ENCODE assay signal across 1 cellular context in genomic region chr3:179404307-179404706, GRCh38.
TF ChIP-seq lines count a peak whose summit lies in the region.

No MANE protein-coding gene starts in this region.

TF ChIP-seq in GM23338, 12 proteins besides CTCF, POLR2A, EP300 and RAD21:
- TF ChIP-seq REST (IDR thresholded peaks at IDR 0.05; ENCODE audit: unreplicated experiment): no peak
- TF ChIP-seq ZNF331 (CRISPR knock-in tag; IDR thresholded peaks at IDR 0.05; ENCODE audit: low read depth): no peak
- TF ChIP-seq ZNF114 (CRISPR knock-in tag; IDR thresholded peaks at IDR 0.05): no peak
- no peak for TF ChIP-seq POLR2AphosphoS5 (IDR thresholded peaks at IDR 0.05; ENCODE audit: low read depth)
- no peak for TF ChIP-seq ETS1 (IDR thresholded peaks at IDR 0.05)
- TF ChIP-seq JUNB (IDR thresholded peaks at IDR 0.05; ENCODE audit: unreplicated experiment): no peak
- TF ChIP-seq STAT1 (IDR thresholded peaks at IDR 0.05; ENCODE audit: unreplicated experiment): no peak
- TF ChIP-seq NANOG (IDR thresholded peaks at IDR 0.05; ENCODE audit: borderline replicate concordance): no peak
- TF ChIP-seq EZH2phosphoT487 (IDR thresholded peaks at IDR 0.05; ENCODE audit: unreplicated experiment): no peak
